Comparison of ENCODE assay signal across 16 cellular contexts in the genomic region with DNA sequence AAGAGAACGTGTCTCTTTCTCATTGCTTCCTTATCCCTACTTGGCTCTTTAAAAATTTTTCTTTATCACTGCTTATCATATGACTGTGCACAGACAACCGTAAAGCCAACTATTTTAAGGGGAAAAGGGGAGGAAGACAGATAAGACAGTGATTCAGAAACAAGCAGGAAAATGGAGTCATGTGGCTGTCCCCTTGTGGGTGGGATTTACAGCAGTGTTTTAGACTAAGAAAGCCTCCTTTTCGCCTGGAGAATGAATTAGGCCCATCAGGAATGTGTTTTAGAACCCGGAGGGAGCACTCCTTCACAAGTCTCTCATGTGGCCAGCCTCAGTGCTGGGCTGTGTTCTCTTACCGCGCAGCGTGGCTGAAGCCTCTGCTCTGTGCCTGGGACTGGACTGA. TPM values are rescaled to one million over a fixed set of nuclear protein-coding genes. Genes with fewer than 3 reads are reported as not detected.
A peak's percentile ranks its signal among the peaks of the same experiment; 100 is the strongest.
DNase-seq lines count a peak whose midpoint lies in the region; ATAC-seq and TF ChIP-seq lines count a peak whose summit lies in the region.
"Had no signal": no experiment of that assay in that cellular context is flagged by ENCODE, and none has a peak within 500 bp of the region (broad histone marks: within the 10 kb centered on the region; RNA-seq: fewer than 3 reads in every experiment).

No MANE protein-coding gene starts in this region.

- H3K4me1 ChIP-seq in fibroblast of lung (ENCODE audit: control insufficient read depth, extremely low read depth, insufficient read depth, low read length) (peaks cover 3% of the 10 kb centered on the region), mesodermal cell (ENCODE audit: control insufficient read depth, insufficient read depth, low read length, poor library complexity, severe bottlenecking) (peaks cover 37% of the 10 kb centered on the region)
- H3K4me1 ChIP-seq: SJSA1 had no signal

- intact Hi-C loops in left colon (cut with DNase I, micrococcal nuclease): no loop called here

- H3K9ac ChIP-seq in fibroblast of lung (ENCODE audit: insufficient read depth, low read length): no peak overlapping the region

- H3K9me3 ChIP-seq in fibroblast of lung (ENCODE audit: control insufficient read depth, insufficient read depth, low read depth, low read length) (no peaks in the 10 kb centered on the region), mesodermal cell (ENCODE audit: control insufficient read depth, low read length) (no peaks in the 10 kb centered on the region)
- H3K9me3 ChIP-seq: SJSA1 had no signal

- in situ Hi-C loops in SK-MEL-5 (cut with HindIII; ENCODE audit: low pct_unique_long_range_greater_than_20kb, low sequenced_read_pairs): no loop called here
- in situ Hi-C loops in GM13977 (cut with MboI; ENCODE audit: low pct_unique_long_range_greater_than_20kb, low sequenced_read_pairs, unreplicated experiment): no loop called here

- H3K4me3 ChIP-seq in fibroblast of lung (replicated peaks in 1 of 4; ENCODE audit: control extremely low read depth in 1 of 4, insufficient read depth in 1 of 4, low read depth in 3 of 4, low read length in 4 of 4) (no peak overlapping the region), mesodermal cell (ENCODE audit: extremely low read depth, insufficient read depth, low read length, poor library complexity, severe bottlenecking) (no peak overlapping the region)
- H3K4me3 ChIP-seq: SJSA1 had no signal

- H3K36me3 ChIP-seq in fibroblast of lung (ENCODE audit: control insufficient read depth, insufficient read depth, low read length) (no peaks in the 10 kb centered on the region), mesodermal cell (ENCODE audit: control insufficient read depth, insufficient read depth, low read length) (peaks cover 4% of the 10 kb centered on the region)
- H3K36me3 ChIP-seq: SJSA1 had no signal

- no peak overlapping the region for H2AFZ ChIP-seq in fibroblast of lung (ENCODE audit: low read length)

- 68 to 83% methylated on average over 2 to 5 of the region's 7 CpGs for WGBS in mesodermal cell (ENCODE audit: insufficient coverage in 2 of 2), 2 experiments

- H3K27ac ChIP-seq in fibroblast of lung (ENCODE audit: insufficient read depth, low read length): peak overlapping the region; percentile 9
- peak overlapping the region; percentile 87 for H3K27ac ChIP-seq in mesodermal cell (ENCODE audit: low read depth, low read length, severe bottlenecking)
- H3K27ac ChIP-seq: SJSA1 had no signal

- H3K79me2 ChIP-seq in fibroblast of lung (ENCODE audit: control insufficient read depth, insufficient read depth, low read length): peaks cover 2% of the 10 kb centered on the region

- TF ChIP-seq CTCF in fibroblast of lung (conservative IDR thresholded peaks at IDR 0.05 in 1 of 2, IDR thresholded peaks at IDR 0.05 in 1 of 2; ENCODE audit: low read depth in 1 of 2, low read length in 2 of 2) (no peak), GM13977 (IDR thresholded peaks at IDR 0.05; ENCODE audit: extremely low read depth, insufficient read depth, missing control alignments) (no peak)

- no peak for ATAC-seq in left colon

- no peak overlapping the region for H3K4me2 ChIP-seq in fibroblast of lung (ENCODE audit: extremely low read depth, insufficient read depth, low read length)

- peak; percentile 46 for DNase-seq in CMK (ENCODE audit: low read depth)
- DNase-seq in SK-MEL-5 (ENCODE audit: low read depth, low spot score): peak; percentile 93
- DNase-seq in fibroblast of lung (ENCODE audit: low read depth in 2 of 2): peak in 1 of 2 donors; percentile 89
- DNase-seq in GM13977 (ENCODE audit: low spot score): no peak
- DNase-seq in central memory CD4-positive, alpha-beta T cell: no peak
- no peak for DNase-seq in left colon
- no peak for DNase-seq in NCI-H1694 (lab: John Stamatoyannopoulos, UW)
- DNase-seq: activated CD4-positive, alpha-beta T cell treated with anti-CD3 and anti-CD28 coated beads for 4 hours; activated naive CD4-positive, alpha-beta T cell treated with anti-CD3 and anti-CD28 coated beads, Interleukin-2, amount 50 U/mL, for 16 hours; endodermal cell; GF-D8; NCI-H1436; NCI-H526; stimulated activated CD8-positive, alpha-beta memory T cell treated with anti-CD3 and anti-CD28 coated beads, Interleukin-4, amount 100 ng/mL, for 48 hours had no signal

- H3K27me3 ChIP-seq in fibroblast of lung (ENCODE audit: control insufficient read depth, insufficient read depth, low read length): no peaks in the 10 kb centered on the region
- H3K27me3 ChIP-seq: SJSA1 had no signal

- peaks cover 1% of the 10 kb centered on the region for H4K20me1 ChIP-seq in fibroblast of lung (ENCODE audit: control insufficient read depth, extremely low read depth, insufficient read depth, low read length)

RNA-seq across cellular contexts. Expression of a gene that starts 17.6 kb away (rescaled TPM):
- total RNA-seq in SK-MEL-5 (2014; rRNA removed; shearing (Covaris generic)): 22.9 and 24.6 TPM in 2 replicates
- 12.8 and 16.7 TPM in 2 replicates for polyA plus RNA-seq in SK-MEL-5 (2015; cell fraction: cytosol; rRNA removed)
- polyA plus RNA-seq in SK-MEL-5 (2015; cell fraction: nucleus; rRNA removed): 26.4 and 34.4 TPM in 2 replicates
- total RNA-seq in fibroblast of lung (12.3 and 19.0 TPM in 2 replicates), left colon (10 to 100 TPM; 22.2 to 29.2 TPM)
- 9.4 and 14.1 TPM in 2 replicates for polyA plus RNA-seq in fibroblast of lung
- 7.1 and 8.0 TPM in 2 replicates for polyA plus RNA-seq in fibroblast of lung (2012)
- polyA minus RNA-seq in fibroblast of lung (ENCODE audit: low replicate concordance): 28.3 and 55.3 TPM in 2 replicates
- 19.1 TPM for polyA plus RNA-seq in mesodermal cell (2013, experiment 1 of 2)
- polyA plus RNA-seq in mesodermal cell (2013, experiment 2 of 2): 19.3 TPM

RNA-seq across cellular contexts. Expression of a gene that starts 58.0 kb away (rescaled TPM):
- 23.2 and 31.2 TPM in 2 replicates for total RNA-seq in SK-MEL-5 (2014; rRNA removed; shearing (Covaris generic))
- 10.0 and 12.9 TPM in 2 replicates for polyA plus RNA-seq in SK-MEL-5 (2015; cell fraction: cytosol; rRNA removed)
- 6.8 and 7.4 TPM in 2 replicates for polyA plus RNA-seq in SK-MEL-5 (2015; cell fraction: nucleus; rRNA removed)
- total RNA-seq in fibroblast of lung (11.6 and 18.7 TPM in 2 replicates), left colon (10 to 100 TPM; 14.6 to 16.2 TPM)
- 9.6 and 10.1 TPM in 2 replicates for polyA plus RNA-seq in fibroblast of lung
- 9.8 and 10.1 TPM in 2 replicates for polyA plus RNA-seq in fibroblast of lung (2012)
- polyA minus RNA-seq in fibroblast of lung (ENCODE audit: low replicate concordance): 0.12 and 6.6 TPM in 2 replicates
- polyA plus RNA-seq in mesodermal cell (2013, experiment 1 of 2): 14.6 TPM
- polyA plus RNA-seq in mesodermal cell (2013, experiment 2 of 2): 16.8 TPM

Comparison
In these comparisons a context has a peak if more than half of its experiments do, and no peak if none do; other contexts are left out.
1. DNase-seq: peak in CMK (single experiment) and SK-MEL-5 (single experiment); none in GM13977 (single experiment), central memory CD4-positive, alpha-beta T cell (single experiment), left colon (0 of 2) and NCI-H1694 (single experiment).